8 cellular contexts compared by ENCODE assay signal in genomic region chr3:130892759-130893239, GRCh38. TPM values are rescaled to one million over a fixed set of nuclear protein-coding genes. Genes with fewer than 3 reads are reported as not detected.
DNase-seq lines count a peak whose midpoint lies in the region; ATAC-seq and TF ChIP-seq lines count a peak whose summit lies in the region.

No MANE protein-coding gene starts in this region.

- peak; percentile 37 for ATAC-seq in GM21390 (IDR thresholded peaks at IDR 0.05; ENCODE audit: unreplicated experiment)

- H3K36me3 ChIP-seq in esophagus muscularis mucosa: no peaks in the 10 kb centered on the region

- no peak for TF ChIP-seq EP300 in esophagus muscularis mucosa (IDR thresholded peaks at IDR 0.05)

- peak; percentile 86 to 89 (median 86) for TF ChIP-seq CTCF in esophagus muscularis mucosa (IDR thresholded peaks at IDR 0.05)

- TF ChIP-seq POLR2A in esophagus muscularis mucosa (IDR thresholded peaks at IDR 0.05; ENCODE audit: low read depth): no peak

- DNase-seq in D341Med (ENCODE audit: low spot score) (peak; percentile 66), HUDEP-2 (lab: John Stamatoyannopoulos, UW; ENCODE audit: unreplicated experiment in 76 of 76) (peak in 65 of 76 experiments; percentile 9 to 83 (median 55)), activated T-cell treated with anti-CD3 and anti-CD28 coated beads for 4 hours (peak; percentile 60), esophagus muscularis mucosa (ENCODE audit: extremely low spot score) (no peak), myocyte (ENCODE audit: low read depth) (peak; percentile 85)
- peak; percentile 46 for DNase-seq in NK-92 treated with Interleukin-12 subunit alpha and Interleukin-12 subunit beta, amount 100 ng/mL, for 24 hours (lab: John Stamatoyannopoulos, UW)
- DNase-seq in stimulated activated naive CD4-positive, alpha-beta T cell (lab: John Stamatoyannopoulos, UW): peak; percentile 30 to 88 (median 58)

- intact Hi-C loops in esophagus muscularis mucosa (cut with DNase I): loop anchor here (2.0 to 10.0 kb wide), 2 partner anchors 134 to 492 kb away; partner anchors contain the start of gene NUDT16

- H3K4me1 ChIP-seq in esophagus muscularis mucosa: peaks cover 13 to 34% (median 32%) of the 10 kb centered on the region in 4 donors

- WGBS in esophagus muscularis mucosa: 4% methylated on average over 10 of the region's 10 CpGs

- peak overlapping the region; percentile 94 to 98 (median 96) for H3K27ac ChIP-seq in esophagus muscularis mucosa (replicated peaks in 1 of 4)

- H3K9me3 ChIP-seq in esophagus muscularis mucosa: no peaks in the 10 kb centered on the region

- H3K4me3 ChIP-seq in esophagus muscularis mucosa: peak overlapping the region; percentile 78 to 94 (median 90)

- H3K27me3 ChIP-seq in esophagus muscularis mucosa: no peaks in the 10 kb centered on the region

RNA-seq across cellular contexts. Expression of gene ATP2C1, which starts 1.1 kb away (rescaled TPM):
- 10 to 100 TPM; 32.1 to 52.3 (median 35.0) TPM for total RNA-seq in esophagus muscularis mucosa
- 50.0 and 55.6 TPM in 2 replicates for total RNA-seq in myocyte
- polyA plus RNA-seq in myocyte (2012): 46.8 TPM
